ENCODE assay signal across 20 cellular contexts in genomic region chr18:79846936-79847557, GRCh38. TPM values are rescaled to one million over a fixed set of nuclear protein-coding genes. Genes with fewer than 3 reads are reported as not detected.
DNase-seq lines count a peak whose midpoint lies in the region; ATAC-seq and TF ChIP-seq lines count a peak whose summit lies in the region.
"Had no signal": no experiment of that assay in that cellular context is flagged by ENCODE, and none has a peak within 500 bp of the region (broad histone marks: within the 10 kb centered on the region; RNA-seq: fewer than 3 reads in every experiment).

No MANE protein-coding gene starts in this region.

- intact Hi-C loops in IMR-90 (cut with micrococcal nuclease) = loop anchor here (10.0 kb wide), 1 partner anchor 118 kb away; the partner anchor contains the start of gene HSBP1L1
- intact Hi-C loops in posterior vena cava (cut with DNase I) = no loop called here

- TF ChIP-seq CTCF in AG04450 (IDR thresholded peaks at IDR 0.05; ENCODE audit: low read depth, low read length) (no peak), IMR-90 (conservative IDR thresholded peaks at IDR 0.05; ENCODE audit: low read depth, low read length) (no peak), fibroblast of mammary gland (conservative IDR thresholded peaks at IDR 0.05; ENCODE audit: control insufficient read depth, insufficient read depth, low read depth, low read length) (no peak)

- peak overlapping the region; percentile 56 for H2AK5ac ChIP-seq in IMR-90 (ENCODE audit: low read depth, low read length)

- TF ChIP-seq POLR2A in IMR-90 (IDR thresholded peaks at IDR 0.05; ENCODE audit: low read depth, low read length) = no peak

- BruUV-seq in IMR-90 (replicated peaks; lab: Mats Ljungman, UMichigan) = no TSS peak

- H3K9me3 ChIP-seq in AG04450 (ENCODE audit: control insufficient read depth, insufficient read depth, low read length) (peaks cover 22% of the 10 kb centered on the region), IMR-90 (ENCODE audit: control insufficient read depth, insufficient read depth, low read length) (peaks cover 4% of the 10 kb centered on the region)
- H3K9me3 ChIP-seq: A549, SK-N-SH had no signal

- H3K27ac Mint-ChIP-seq in activated naive CD4-positive, alpha-beta T cell treated with anti-CD3 and anti-CD28 coated beads, Interleukin-2, amount 10 ng/mL, durations not matched to agents 7 days and 5 days = no peak overlapping the region
- H3K27ac Mint-ChIP-seq: IgD-negative memory B cell had no signal

- POLR2A ChIA-PET in AG04450 (lab: Yijun Ruan, JAX) (no interaction called here), IMR-90 (lab: Charles Lee; ENCODE audit: unreplicated experiment) (no interaction called here)

- peak overlapping the region; percentile 48 for H3K18ac ChIP-seq in IMR-90 (ENCODE audit: low read depth, low read length)

- ATAC-seq in IMR-90 (ENCODE audit: low read depth) = peak; percentile 18
- ATAC-seq: A549 had no signal

- DNase-seq in AG04450 (ENCODE audit: low read depth, low spot score) = no peak
- DNase-seq in IMR-90 = no peak
- DNase-seq in fibroblast of mammary gland (ENCODE audit: low read depth) = peak; percentile 2
- peak; percentile 59 for DNase-seq in posterior vena cava (ENCODE audit: low spot score)
- DNase-seq in activated naive CD4-positive, alpha-beta T cell treated with anti-CD3 and anti-CD28 coated beads, Interleukin-2, amount 10 ng/mL, durations not matched to agents 7 days and 5 days = no peak
- no peak for DNase-seq in stimulated activated naive CD4-positive, alpha-beta T cell (lab: John Stamatoyannopoulos, UW)
- no peak for DNase-seq in activated CD4-positive, alpha-beta T cell treated with anti-CD3 and anti-CD28 coated beads, Interleukin-2, amount 50 U/mL, for 4 hours
- no peak for DNase-seq in caudate nucleus (lab: John Stamatoyannopoulos, UW)
- DNase-seq: AML-193, Karpas-422, NCI-H1105, NCI-H2081 treated with DMSO at 0.1 percent for 48 hours, NCI-H748 treated with DMSO at 0.1 percent for 48 hours, RPMI8226, SHP77 treated with DMSO at 0.1 percent for 48 hours, SK-N-SH had no signal

- peak overlapping the region; percentile 72 for H2BK120ac ChIP-seq in IMR-90 (ENCODE audit: low read depth, low read length)

- TF ChIP-seq RAD21 in IMR-90 (IDR thresholded peaks at IDR 0.05; ENCODE audit: low read length) = no peak

- peak overlapping the region; percentile 82 for H3K4ac ChIP-seq in IMR-90 (ENCODE audit: low read depth, low read length)

- H3K4me3 ChIP-seq in AG04450 (ENCODE audit: low read depth, low read length) (no peak overlapping the region), IMR-90 (ENCODE audit: insufficient read depth, low read depth, low read length) (no peak overlapping the region), fibroblast of mammary gland (ENCODE audit: control insufficient read depth, low read depth, low read length) (no peak overlapping the region)
- H3K4me3 ChIP-seq: A549 had no signal

- H3K4me1 Mint-ChIP-seq in activated naive CD4-positive, alpha-beta T cell treated with anti-CD3 and anti-CD28 coated beads, Interleukin-2, amount 10 ng/mL, durations not matched to agents 7 days and 5 days = no peaks in the 10 kb centered on the region

- H3K23ac ChIP-seq in IMR-90 (ENCODE audit: low read depth, low read length) = no peak overlapping the region; the same call in 1 of the 2 replicates

- H3K27me3 Mint-ChIP-seq in activated naive CD4-positive, alpha-beta T cell treated with anti-CD3 and anti-CD28 coated beads, Interleukin-2, amount 10 ng/mL, durations not matched to agents 7 days and 5 days = no peaks in the 10 kb centered on the region

- H3K14ac ChIP-seq in IMR-90 (replicated peaks; ENCODE audit: low read depth, low read length) = peak overlapping the region; percentile 19; the same call in 1 of the 2 replicates

- H3K4me3 Mint-ChIP-seq in activated naive CD4-positive, alpha-beta T cell treated with anti-CD3 and anti-CD28 coated beads, Interleukin-2, amount 10 ng/mL, durations not matched to agents 7 days and 5 days = no peak overlapping the region
- H3K4me3 Mint-ChIP-seq: IgD-negative memory B cell had no signal

- in situ Hi-C loops in IMR-90 (cut with MboI; ENCODE audit: low sequenced_read_pairs) = no loop called here

- H3K9ac ChIP-seq in IMR-90 (ENCODE audit: low read depth, low read length) = no peak overlapping the region
- H3K9ac ChIP-seq: SK-N-SH had no signal

- no peaks in the 10 kb centered on the region for H3K36me3 Mint-ChIP-seq in activated naive CD4-positive, alpha-beta T cell treated with anti-CD3 and anti-CD28 coated beads, Interleukin-2, amount 10 ng/mL, durations not matched to agents 7 days and 5 days

- no peaks in the 10 kb centered on the region for H4K20me1 ChIP-seq in IMR-90 (ENCODE audit: insufficient read depth, low read length)

- H4K5ac ChIP-seq in IMR-90 (ENCODE audit: low read depth, low read length) = peak overlapping the region; percentile 59

- no peaks in the 10 kb centered on the region for H3K36me3 ChIP-seq in IMR-90 (ENCODE audit: control insufficient read depth, insufficient read depth, low read length)

- H2BK5ac ChIP-seq in IMR-90 (ENCODE audit: low read depth, low read length, poor library complexity, severe bottlenecking) = peak overlapping the region; percentile 50

- H3K9me3 Mint-ChIP-seq in activated naive CD4-positive, alpha-beta T cell treated with anti-CD3 and anti-CD28 coated beads, Interleukin-2, amount 10 ng/mL, durations not matched to agents 7 days and 5 days = peaks cover 2% of the 10 kb centered on the region

- H2BK20ac ChIP-seq in IMR-90 (ENCODE audit: low read depth, low read length) = peak overlapping the region; percentile 77

- peaks cover 12% of the 10 kb centered on the region for H3K9me1 ChIP-seq in IMR-90 (ENCODE audit: insufficient read depth, low read length)

- H3K4me2 ChIP-seq in IMR-90 (ENCODE audit: low read depth, low read length) = no peak overlapping the region
- H3K4me2 ChIP-seq: A549, SK-N-SH had no signal

- CTCF ChIA-PET in AG04450 (lab: Charles Lee) = interaction anchor here (1.0 kb wide), 1 partner anchor 23 kb away, joined by 3 read pairs; no protein-coding TSS in a partner anchor
- CTCF ChIA-PET in IMR-90 (lab: Yijun Ruan, JAX) = no interaction called here
- CTCF ChIA-PET in activated naive CD4-positive, alpha-beta T cell treated with anti-CD3 and anti-CD28 coated beads, Interleukin-2, amount 10 ng/mL, durations not matched to agents 7 days and 5 days (lab: Charles Lee) = no interaction called here

- peak overlapping the region; percentile 22 to 43; a peak in 3 of 4 replicates for H4K8ac ChIP-seq in IMR-90 (ENCODE audit: low read depth in 2 of 2, low read length in 2 of 2)

- no peaks in the 10 kb centered on the region for H3K79me1 ChIP-seq in IMR-90 (ENCODE audit: low read depth in 1 of 2, low read length in 2 of 2)

- H2BK15ac ChIP-seq in IMR-90 (ENCODE audit: low read depth, low read length) = peak overlapping the region; percentile 29; the same call in 2 of the 3 replicates

- H4K91ac ChIP-seq in IMR-90 (ENCODE audit: insufficient read depth, low read depth, low read length) = peak overlapping the region; percentile 85

- peaks cover 10% of the 10 kb centered on the region for H3K4me1 ChIP-seq in IMR-90 (ENCODE audit: control insufficient read depth, insufficient read depth, low read length)
- H3K4me1 ChIP-seq: A549 had no signal

- H2AFZ ChIP-seq in IMR-90 (replicated peaks; ENCODE audit: low read length, poor library complexity) = peak overlapping the region; percentile 6

- dilution Hi-C loops in IMR-90 (cut with HindIII; ENCODE audit: low sequenced_read_pairs, unreplicated experiment) = no loop called here

- H3K27me3 ChIP-seq in AG04450 (ENCODE audit: control insufficient read depth, insufficient read depth, low read length) (no peaks in the 10 kb centered on the region), IMR-90 (ENCODE audit: control insufficient read depth, insufficient read depth, low read length) (no peaks in the 10 kb centered on the region)

- no peak overlapping the region for H2AK9ac ChIP-seq in IMR-90 (replicated peaks; ENCODE audit: low read depth, low read length, poor library complexity)

- WGBS in IMR-90 (ENCODE audit: extremely low coverage in 2 of 2, insufficient read length in 1 of 2), 2 experiments = 67% methylated on average over 1 of the region's 17 CpGs; no CpG with 5 or more reads in 1 of the 2 experiments

- H3K56ac ChIP-seq in IMR-90 (ENCODE audit: extremely low read depth, insufficient read depth, low read length) = no peak overlapping the region; the same call in 1 of the 2 replicates

- peak overlapping the region; percentile 33 for H3K27ac ChIP-seq in AG04450 (ENCODE audit: low read depth, low read length)
- peak overlapping the region; percentile 87 for H3K27ac ChIP-seq in IMR-90 (ENCODE audit: insufficient read depth, low read length)
- no peak overlapping the region for H3K27ac ChIP-seq in caudate nucleus (ENCODE audit: low read depth, low read length)
- H3K27ac ChIP-seq: A549, C4-2B had no signal

TF ChIP-seq in IMR-90, 13 proteins besides CTCF, POLR2A, EP300 and RAD21 (continues in another document):
- TF ChIP-seq BHLHE40 (IDR thresholded peaks at IDR 0.05; ENCODE audit: low read depth, low read length) = no peak
- TF ChIP-seq RFX5 (IDR thresholded peaks at IDR 0.05; ENCODE audit: low read depth, low read length) = no peak
- TF ChIP-seq RCOR1 (IDR thresholded peaks at IDR 0.05; ENCODE audit: insufficient replicate concordance, low read length) = no peak
- TF ChIP-seq NFE2L2 (IDR thresholded peaks at IDR 0.05; ENCODE audit: low read depth, low read length) = no peak
- TF ChIP-seq MAFK (IDR thresholded peaks at IDR 0.05; ENCODE audit: low read depth, low read length) = no peak
- TF ChIP-seq CEBPB (IDR thresholded peaks at IDR 0.05; ENCODE audit: low read depth, low read length) = no peak
- TF ChIP-seq SMC3 (IDR thresholded peaks at IDR 0.05; ENCODE audit: low read depth, low read length) = no peak
- TF ChIP-seq MXI1 (IDR thresholded peaks at IDR 0.05; ENCODE audit: borderline replicate concordance, low read depth, low read length) = no peak
- TF ChIP-seq, protein P1, sequence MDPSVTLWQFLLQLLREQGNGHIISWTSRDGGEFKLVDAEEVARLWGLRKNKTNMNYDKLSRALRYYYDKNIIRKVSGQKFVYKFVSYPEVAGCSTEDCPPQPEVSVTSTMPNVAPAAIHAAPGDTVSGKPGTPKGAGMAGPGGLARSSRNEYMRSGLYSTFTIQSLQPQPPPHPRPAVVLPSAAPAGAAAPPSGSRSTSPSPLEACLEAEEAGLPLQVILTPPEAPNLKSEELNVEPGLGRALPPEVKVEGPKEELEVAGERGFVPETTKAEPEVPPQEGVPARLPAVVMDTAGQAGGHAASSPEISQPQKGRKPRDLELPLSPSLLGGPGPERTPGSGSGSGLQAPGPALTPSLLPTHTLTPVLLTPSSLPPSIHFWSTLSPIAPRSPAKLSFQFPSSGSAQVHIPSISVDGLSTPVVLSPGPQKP (IDR thresholded peaks at IDR 0.05; ENCODE audit: borderline replicate concordance, low read depth, low read length) = no peak

RNA-seq across cellular contexts. Expression of gene KCNG2, which starts 49.3 kb away (rescaled TPM):
- polyA plus RNA-seq in AG04450 (2011; rRNA removed) = 0.38 and 0.57 TPM in 2 replicates
- polyA minus RNA-seq in AG04450 (2011; rRNA and poly(A)+ RNA removed) = not detected in 2 replicates
- total RNA-seq in IMR-90 (2012; rRNA removed) = not detected in 2 replicates
- polyA plus RNA-seq in IMR-90 (2012; rRNA removed) = 0.09 TPM in 1 of 2 replicates, not detected in the other
- polyA plus RNA-seq in IMR-90 (2012; cell fraction: cytosol; rRNA removed) = 0.16 TPM in 1 of 2 replicates, not detected in the other
- polyA plus RNA-seq in IMR-90 (2012; cell fraction: nucleus; rRNA removed; ENCODE audit: low replicate concordance) = 0.07 TPM in 1 of 2 replicates, not detected in the other
- total RNA-seq in posterior vena cava = under 1 TPM; 0.38 to 0.56 TPM
- total RNA-seq: PC-3 had no signal
- polyA plus RNA-seq: A549, IgD-negative memory B cell, SK-N-SH had no signal

Comparison
In these comparisons a context has a peak if more than half of its experiments do, and no peak if none do; other contexts are left out.
1. DNase-seq: peak in fibroblast of mammary gland (single experiment) and posterior vena cava (single experiment); none in AG04450 (single experiment), IMR-90 (single experiment), activated naive CD4-positive, alpha-beta T cell treated with anti-CD3 and anti-CD28 coated beads, Interleukin-2, amount 10 ng/mL, durations not matched to agents 7 days and 5 days (single experiment), stimulated activated naive CD4-positive, alpha-beta T cell (0 of 6), activated CD4-positive, alpha-beta T cell treated with anti-CD3 and anti-CD28 coated beads, Interleukin-2, amount 50 U/mL, for 4 hours (0 of 2) and caudate nucleus (0 of 61).